In genomic region chr10:19961076-19961811, GRCh38 we compare ENCODE assay signal across 18 cellular contexts.
DNase-seq lines count a peak whose midpoint lies in the region; TF ChIP-seq lines count a peak whose summit lies in the region.
"Had no signal": no experiment of that assay in that cellular context is flagged by ENCODE, and none has a peak within 500 bp of the region (broad histone marks: within the 10 kb centered on the region; RNA-seq: fewer than 3 reads in every experiment).

No MANE protein-coding gene starts in this region.

- H3K27ac ChIP-seq in caudate nucleus (ENCODE audit: low read depth, low read length), result peak overlapping the region; percentile 91
- no peak overlapping the region for H3K27ac ChIP-seq in osteoblast (ENCODE audit: low read depth, low read length)

- peak; percentile 77 for DNase-seq in Ammon's horn (ENCODE audit: low spot score)
- DNase-seq in caudate nucleus (lab: John Stamatoyannopoulos, UW), result peak in 13 of 61 donors; percentile 7 to 65 (median 34)
- peak; percentile 74 for DNase-seq in inferior parietal cortex (ENCODE audit: extremely low spot score)
- peak; percentile 41 for DNase-seq in osteoblast (ENCODE audit: insufficient read length, low spot score, missing footprints)
- DNase-seq in NCI-H748 (lab: John Stamatoyannopoulos, UW; ENCODE audit: unreplicated experiment), result no peak
- DNase-seq in NCI-H69 (lab: John Stamatoyannopoulos, UW), result no peak
- DNase-seq in stimulated activated CD4-positive, alpha-beta T cell treated with anti-CD3 and anti-CD28 coated beads, Interleukin-1b, Interleukin-23, amount 100 ng/mL, for 48 hours, result no peak
- no peak for DNase-seq in SK-N-DZ (ENCODE audit: low spot score)
- DNase-seq: Calu3; CD8-positive, alpha-beta T cell; MM.1S; NCI-H1105; NCI-H1694; NCI-H2081 treated with DMSO at 0.1 percent for 48 hours; NCI-H446 treated with DMSO at 0.1 percent for 48 hours; NCI-H748 treated with DMSO at 0.1 percent for 48 hours had no signal

- no peaks in the 10 kb centered on the region for H3K79me2 ChIP-seq in osteoblast (ENCODE audit: insufficient read depth, low read length)

- no peak overlapping the region for H2AFZ ChIP-seq in osteoblast (ENCODE audit: low read length)
- H2AFZ ChIP-seq: GM23338 had no signal

- TF ChIP-seq CTCF in osteoblast (IDR thresholded peaks at IDR 0.05; ENCODE audit: extremely low read depth, low read depth, low read length), result no peak

- no peaks in the 10 kb centered on the region for H3K9me3 ChIP-seq in osteoblast (ENCODE audit: low read depth, low read length)

- no peaks in the 10 kb centered on the region for H3K36me3 ChIP-seq in osteoblast (ENCODE audit: insufficient read depth, low read length)

- H3K4me2 ChIP-seq in osteoblast (ENCODE audit: insufficient read depth, low read length), result no peak overlapping the region
- H3K4me2 ChIP-seq: GM23338 had no signal

- H3K4me3 ChIP-seq in osteoblast (ENCODE audit: insufficient read depth, low read length), result no peak overlapping the region
- H3K4me3 ChIP-seq: GM12878, GM23338 had no signal

- no peaks in the 10 kb centered on the region for H3K27me3 ChIP-seq in osteoblast (ENCODE audit: insufficient read depth, low read length)

- no peaks in the 10 kb centered on the region for H3K4me1 ChIP-seq in osteoblast (ENCODE audit: insufficient read depth, low read length)

- H4K20me1 ChIP-seq in osteoblast (ENCODE audit: insufficient read depth, low read length), result no peaks in the 10 kb centered on the region

Comparison
In these comparisons a context has a peak if more than half of its experiments do, and no peak if none do; other contexts are left out.
1. DNase-seq: peak in Ammon's horn (single experiment), inferior parietal cortex (single experiment) and osteoblast (single experiment); none in NCI-H748 (single experiment), NCI-H69 (single experiment), stimulated activated CD4-positive, alpha-beta T cell treated with anti-CD3 and anti-CD28 coated beads, Interleukin-1b, Interleukin-23, amount 100 ng/mL, for 48 hours (single experiment) and SK-N-DZ (single experiment).